Comparison of ENCODE assay signal across 9 cellular contexts in genomic region chr20:37986873-37987601, GRCh38. TPM values are rescaled to one million over a fixed set of nuclear protein-coding genes. Genes with fewer than 3 reads are reported as not detected.
DNase-seq lines count a peak whose midpoint lies in the region; FAIRE-seq and TF ChIP-seq lines count a peak whose summit lies in the region.
"Had no signal": no experiment of that assay in that cellular context is flagged by ENCODE, and none has a peak within 500 bp of the region (broad histone marks: within the 10 kb centered on the region; RNA-seq: fewer than 3 reads in every experiment).

No MANE protein-coding gene starts in this region.

- TF ChIP-seq CTCF in stomach (IDR thresholded peaks at IDR 0.05) = no peak

- H2AFZ ChIP-seq in Karpas-422 (ENCODE audit: low read length) = no peak overlapping the region

- no peak for FAIRE-seq in HTR-8/SVneo (lab: Jason Lieb, UNC)
- FAIRE-seq: endometrium had no signal

- TF ChIP-seq EP300 in stomach (IDR thresholded peaks at IDR 0.05) = no peak

- no peak overlapping the region for H3K4me3 ChIP-seq in stomach
- H3K4me3 ChIP-seq in Karpas-422 (ENCODE audit: low read length) = no peak overlapping the region

- H3K36me3 ChIP-seq in stomach (peaks cover 0 to 27% (median 18%) of the 10 kb centered on the region in 4 donors), Karpas-422 (ENCODE audit: insufficient read depth, low read length) (peaks cover 3% of the 10 kb centered on the region; the same call in 1 of the 2 replicates)

- intact Hi-C loops in stomach (cut with DNase I; ENCODE audit: low total_unique reads) = no loop called here

- H3K27me3 ChIP-seq in stomach (no peaks in the 10 kb centered on the region), Karpas-422 (ENCODE audit: low read length) (no peaks in the 10 kb centered on the region)

- H3K79me2 ChIP-seq in Karpas-422 (ENCODE audit: low read length) = no peaks in the 10 kb centered on the region

- H3K4me1 ChIP-seq in stomach (peaks cover 33 to 76% (median 63%) of the 10 kb centered on the region in 4 donors), Karpas-422 (ENCODE audit: low read length) (no peaks in the 10 kb centered on the region)

- TF ChIP-seq POLR2A in stomach (IDR thresholded peaks at IDR 0.05) = no peak

- H3K27ac ChIP-seq in stomach (peak overlapping the region; percentile 32 to 79 (median 70)), Karpas-422 (ENCODE audit: low read length) (no peak overlapping the region)

- DNase-seq in HT-29 (ENCODE audit: low spot score) = peak; percentile 38
- DNase-seq in astrocyte of the hippocampus (ENCODE audit: low read depth, low spot score) = peak; percentile 92
- DNase-seq in hippocampal formation (lab: John Stamatoyannopoulos, UW) = peak; percentile 28 to 35
- peak; percentile 90 for DNase-seq in stomach
- no peak for DNase-seq in kidney tubule cell (ENCODE audit: low spot score)
- no peak for DNase-seq in NCI-H510A treated with DMSO at 0.1 percent for 48 hours (lab: John Stamatoyannopoulos, UW)
- no peak for DNase-seq in Karpas-422
- no peak for DNase-seq in HTR-8/SVneo (ENCODE audit: insufficient read length, low spot score)

- H3K9me3 ChIP-seq in stomach = no peaks in the 10 kb centered on the region
- no peaks in the 10 kb centered on the region for H3K9me3 ChIP-seq in Karpas-422 (ENCODE audit: low read length)

- H4K20me1 ChIP-seq in Karpas-422 (ENCODE audit: insufficient read depth, low read depth, low read length) = no peaks in the 10 kb centered on the region

- no peak overlapping the region for H3K4me2 ChIP-seq in Karpas-422 (ENCODE audit: low read depth, low read length, poor library complexity, severe bottlenecking)

- H3K9ac ChIP-seq in Karpas-422 (ENCODE audit: low read length) = no peak overlapping the region

- 21 to 43% (median 32%) methylated on average over 9 of the region's 9 CpGs for WGBS in stomach, 5 donors

- no peaks in the 10 kb centered on the region for H3K9me2 ChIP-seq in Karpas-422 (replicated peaks; ENCODE audit: insufficient read depth, low read length)

RNA-seq across cellular contexts. Expression of gene TTI1, which starts 46.2 kb away (rescaled TPM):
- 24.6 and 27.6 TPM in 2 replicates for total RNA-seq in HT-29 (2014; rRNA removed; shearing (Covaris generic))
- 10 to 100 TPM in 3 of 5 donors, 1 to 10 TPM in 2; 3.1 to 27.2 (median 11.7) TPM for total RNA-seq in stomach
- polyA plus RNA-seq in stomach = 1 to 10 TPM; 5.0 to 6.2 (median 5.9) TPM
- total RNA-seq in Karpas-422 (2014; rRNA removed; shearing (Covaris generic); ENCODE audit: low replicate concordance) = 22.7 and 38.3 TPM in 2 replicates

RNA-seq across cellular contexts. Expression of gene RPRD1B, which starts 46.5 kb away (rescaled TPM):
- 33.9 and 35.5 TPM in 2 replicates for total RNA-seq in HT-29 (2014; rRNA removed; shearing (Covaris generic))
- 10 to 100 TPM in 4 of 5 donors, 1 to 10 TPM in 1; 8.1 to 60.0 (median 31.5) TPM for total RNA-seq in stomach
- polyA plus RNA-seq in stomach = 10 to 100 TPM in 1 of 3 donors, 1 to 10 TPM in 2; 8.0 to 10.2 (median 8.1) TPM
- total RNA-seq in Karpas-422 (2014; rRNA removed; shearing (Covaris generic); ENCODE audit: low replicate concordance) = 20.3 and 68.2 TPM in 2 replicates

Comparison
In these comparisons a context has a peak if more than half of its experiments do, and no peak if none do; other contexts are left out.
1. DNase-seq: peak in HT-29 (single experiment), astrocyte of the hippocampus (single experiment), hippocampal formation (2 of 2) and stomach (single experiment); none in kidney tubule cell (single experiment), NCI-H510A treated with DMSO at 0.1 percent for 48 hours (single experiment), Karpas-422 (single experiment) and HTR-8/SVneo (single experiment).